9 cellular contexts compared by ENCODE assay signal in genomic region chr10:85741626-85742300, GRCh38.
A peak's percentile ranks its signal among the peaks of the same experiment; 100 is the strongest.
DNase-seq lines count a peak whose midpoint lies in the region; ATAC-seq and TF ChIP-seq lines count a peak whose summit lies in the region.
"Had no signal": no experiment of that assay in that cellular context is flagged by ENCODE, and none has a peak within 500 bp of the region (broad histone marks: within the 10 kb centered on the region; RNA-seq: fewer than 3 reads in every experiment).

No MANE protein-coding gene starts in this region.

- TF ChIP-seq POLR2A in testis (IDR thresholded peaks at IDR 0.05), result no peak

- no peaks in the 10 kb centered on the region for H3K4me1 Mint-ChIP-seq in T-helper 1 cell treated with Interleukin-12 subunit alpha and Interleukin-12 subunit beta and Interleukin-4 antibody, amounts not matched to agents 30 μg/mL and 1 μg/mL, for 36 hours (ENCODE audit: low read depth)
- H3K4me1 Mint-ChIP-seq in CD14-positive monocyte, result no peaks in the 10 kb centered on the region

- ATAC-seq in DND-41 (ENCODE audit: insufficient read depth, low read depth) (peak; percentile 53; the same call in 1 of the 3 replicates), HG02973 (IDR thresholded peaks at IDR 0.05; ENCODE audit: unreplicated experiment) (peak; percentile 97)
- ATAC-seq: right cardiac atrium had no signal

- 82 to 84% methylated on average over 5 of the region's 5 CpGs for WGBS in testis, 2 donors

- no peak overlapping the region for H3K4me2 ChIP-seq in DND-41 (ENCODE audit: insufficient read depth, low read length)

- no peaks in the 10 kb centered on the region for H3K27me3 Mint-ChIP-seq in T-helper 1 cell treated with Interleukin-12 subunit alpha and Interleukin-12 subunit beta and Interleukin-4 antibody, amounts not matched to agents 30 μg/mL and 1 μg/mL, for 36 hours (ENCODE audit: low read depth)
- H3K27me3 Mint-ChIP-seq in CD14-positive monocyte (ENCODE audit: low read depth in 3 of 3), result no peaks in the 10 kb centered on the region

- no peaks in the 10 kb centered on the region for H3K9me3 Mint-ChIP-seq in T-helper 1 cell treated with Interleukin-12 subunit alpha and Interleukin-12 subunit beta and Interleukin-4 antibody, amounts not matched to agents 30 μg/mL and 1 μg/mL, for 36 hours
- peaks cover 0 to 6% (median 0%) of the 10 kb centered on the region in 7 donors for H3K9me3 Mint-ChIP-seq in CD14-positive monocyte

- H3K9me3 ChIP-seq in DND-41 (ENCODE audit: insufficient read depth, low read length, severe bottlenecking) (no peaks in the 10 kb centered on the region), testis (no peaks in the 10 kb centered on the region)

- no peaks in the 10 kb centered on the region for H3K36me3 Mint-ChIP-seq in T-helper 1 cell treated with Interleukin-12 subunit alpha and Interleukin-12 subunit beta and Interleukin-4 antibody, amounts not matched to agents 30 μg/mL and 1 μg/mL, for 36 hours (ENCODE audit: low read depth)
- no peaks in the 10 kb centered on the region for H3K36me3 Mint-ChIP-seq in CD14-positive monocyte

- no peaks in the 10 kb centered on the region for H3K27me3 ChIP-seq in DND-41 (ENCODE audit: insufficient read depth, low read length, poor library complexity)
- H3K27me3 ChIP-seq in testis, result no peaks in the 10 kb centered on the region

- H3K9ac ChIP-seq in DND-41 (ENCODE audit: low read depth, low read length), result no peak overlapping the region

- H3K27ac Mint-ChIP-seq in T-helper 1 cell treated with Interleukin-12 subunit alpha and Interleukin-12 subunit beta and Interleukin-4 antibody, amounts not matched to agents 30 μg/mL and 1 μg/mL, for 36 hours, result peak overlapping the region; percentile 7
- no peak overlapping the region for H3K27ac Mint-ChIP-seq in CD14-positive monocyte

- TF ChIP-seq CTCF in DND-41 (IDR thresholded peaks at IDR 0.05; ENCODE audit: borderline replicate concordance, extremely low read depth, low read length, poor library complexity, severe bottlenecking), result no peak
- TF ChIP-seq CTCF in CD14-positive monocyte (IDR thresholded peaks at IDR 0.05), result no peak
- no peak for TF ChIP-seq CTCF in testis (IDR thresholded peaks at IDR 0.05)

- H2AFZ ChIP-seq in DND-41 (ENCODE audit: low read depth, low read length), result no peak overlapping the region

- H3K4me3 ChIP-seq in DND-41 (ENCODE audit: low read depth in 1 of 2, low read length in 2 of 2) (no peak overlapping the region), testis (no peak overlapping the region)

- intact Hi-C loops in CD14-positive monocyte (cut with micrococcal nuclease), result no loop called here
- intact Hi-C loops in testis (cut with DNase I; ENCODE audit: low total_unique reads), result no loop called here

- H3K4me1 ChIP-seq in DND-41 (ENCODE audit: insufficient read depth, low read length), result no peaks in the 10 kb centered on the region
- no peaks in the 10 kb centered on the region for H3K4me1 ChIP-seq in testis

- H3K27ac ChIP-seq in DND-41 (ENCODE audit: low read length), result no peak overlapping the region
- no peak overlapping the region for H3K27ac ChIP-seq in testis

- peak overlapping the region; percentile 0 for H3K4me3 Mint-ChIP-seq in T-helper 1 cell treated with Interleukin-12 subunit alpha and Interleukin-12 subunit beta and Interleukin-4 antibody, amounts not matched to agents 30 μg/mL and 1 μg/mL, for 36 hours
- peak overlapping the region in 1 of 2 donors; percentile 52 for H3K4me3 Mint-ChIP-seq in CD14-positive monocyte

- H3K36me3 ChIP-seq in DND-41 (ENCODE audit: insufficient read depth, low read length) (no peaks in the 10 kb centered on the region), testis (ENCODE audit: low read depth, missing control alignments) (no peaks in the 10 kb centered on the region)

- DNase-seq in DND-41 (peak; percentile 5), GM19240 (ENCODE audit: insufficient read length, low spot score) (peak; percentile 14), CD14-positive monocyte (ENCODE audit: low spot score) (no peak), globus pallidus (ENCODE audit: low spot score) (no peak), testis (no peak), dedifferentiated amniotic fluid mesenchymal stem cell (ENCODE audit: extremely low spot score) (no peak)
- DNase-seq: right cardiac atrium had no signal

- no peaks in the 10 kb centered on the region for H4K20me1 ChIP-seq in DND-41 (ENCODE audit: insufficient read depth, low read length)

- no peaks in the 10 kb centered on the region for H3K79me2 ChIP-seq in DND-41 (ENCODE audit: insufficient read depth, low read length)

Comparison
In these comparisons a context has a peak if more than half of its experiments do, and no peak if none do; other contexts are left out.
1. DNase-seq: peak in DND-41 (single experiment) and GM19240 (single experiment); none in CD14-positive monocyte (single experiment), globus pallidus (single experiment), testis (single experiment) and dedifferentiated amniotic fluid mesenchymal stem cell (single experiment).